In genomic region chr7:1635401-1635800, GRCh38 we compare ENCODE assay signal across 32 cellular contexts. TPM values are rescaled to one million over a fixed set of nuclear protein-coding genes. Genes with fewer than 3 reads are reported as not detected.
"Had no signal": no experiment of that assay in that cellular context is flagged by ENCODE, and none has a peak within 500 bp of the region (broad histone marks: within the 10 kb centered on the region; RNA-seq: fewer than 3 reads in every experiment).

No MANE protein-coding gene starts in this region.

- H3K36me3 ChIP-seq: ascending aorta had no signal

- H3K4me3 ChIP-seq: ascending aorta had no signal

- H3K27me3 Mint-ChIP-seq: activated CD4-positive, alpha-beta T cell treated with anti-CD3 and anti-CD28 coated beads, Interleukin-2, amount 10 ng/mL, durations not matched to agents 24 days and 14 days; activated naive CD8-positive, alpha-beta T cell treated with anti-CD3 and anti-CD28 coated beads, Interleukin-2, amount 10 ng/mL, durations not matched to agents 7 days and 5 days had no signal

- H3K27ac ChIP-seq: ascending aorta, VCaP had no signal

- H3K4me1 Mint-ChIP-seq: activated B cell treated with CpG ODN at 0.5 μM for 24 hours; activated naive CD4-positive, alpha-beta T cell treated with anti-CD3 and anti-CD28 coated beads, Interleukin-2, amount 10 ng/mL, durations not matched to agents 7 days and 5 days; activated naive CD4-positive, alpha-beta T cell treated with anti-CD3 and anti-CD28 coated beads, Interleukin-2, amount 50 U/mL, for 24 hours; activated naive CD8-positive, alpha-beta T cell treated with anti-CD3 and anti-CD28 coated beads, Interleukin-2, amount 10 ng/mL, durations not matched to agents 7 days and 5 days; activated naive CD8-positive, alpha-beta T cell treated with anti-CD3 and anti-CD28 coated beads, Interleukin-2, amount 50 U/mL, for 24 hours had no signal

- H3K27me3 ChIP-seq: ascending aorta had no signal

- DNase-seq: activated B cell treated with CpG ODN at 0.5 μM for 24 hours; activated CD4-positive, alpha-beta memory T cell treated with anti-CD3 and anti-CD28 coated beads for 36 hours; activated CD4-positive, alpha-beta T cell treated with anti-CD3 and anti-CD28 coated beads for 4 hours; activated CD4-positive, alpha-beta T cell treated with anti-CD3 and anti-CD28 coated beads, Interleukin-2, amount 10 ng/mL, durations not matched to agents 24 days and 14 days; activated CD4-positive, alpha-beta T cell treated with anti-CD3 and anti-CD28 coated beads, Interleukin-2, amount 50 U/mL, for 1 hour; activated CD4-positive, alpha-beta T cell treated with anti-CD3 and anti-CD28 coated beads, Interleukin-2, amount 50 U/mL, for 4 hours; activated CD4-positive, CD25-positive, alpha-beta regulatory T cell treated with anti-CD3 and anti-CD28 coated beads, Interleukin-2, amount 50 U/mL, for 72 hours; activated CD8-positive, alpha-beta memory T cell treated with anti-CD3 and anti-CD28 coated beads, Interleukin-2, amount 50 U/mL, for 4 hours; activated CD8-positive, alpha-beta T cell treated with anti-CD3 and anti-CD28 coated beads for 36 hours; activated effector memory CD4-positive, alpha-beta T cell treated with Interleukin-2 at 50 U/mL for 16 hours; activated gamma-delta T cell; activated naive CD4-positive, alpha-beta T cell treated with anti-CD3 and anti-CD28 coated beads, Interleukin-2, amount 10 ng/mL, durations not matched to agents 7 days and 5 days; activated naive CD4-positive, alpha-beta T cell treated with Interleukin-2 at 50 U/mL for 16 hours; activated naive CD8-positive, alpha-beta T cell treated with anti-CD3 and anti-CD28 coated beads, Interleukin-2, amount 10 ng/mL, durations not matched to agents 7 days and 5 days; activated naive CD8-positive, alpha-beta T cell treated with anti-CD3 and anti-CD28 coated beads, Interleukin-2, amount 50 U/mL, for 24 hours; activated T-cell treated with anti-CD3 and anti-CD28 coated beads for 4 hours; activated T-cell treated with anti-CD3 and anti-CD28 coated beads, Interleukin-2, amount 50 U/mL, for 1 hour; activated T-cell treated with anti-CD3 and anti-CD28 coated beads, Interleukin-2, amount 50 U/mL, for 48 hours; amygdala; anterior cingulate cortex; central memory CD4-positive, alpha-beta T cell; T-helper 1 cell; T-helper 2 cell; T-helper 9 cell had no signal

- ATAC-seq: activated CD8-positive, alpha-beta T cell treated with anti-CD3 and anti-CD28 coated beads for 36 hours; activated naive CD8-positive, alpha-beta T cell treated with anti-CD3 and anti-CD28 coated beads, Interleukin-2, amount 50 U/mL, for 24 hours had no signal

- H3K4me3 Mint-ChIP-seq: activated B cell treated with CpG ODN at 0.5 μM for 24 hours; activated CD4-positive, alpha-beta memory T cell treated with anti-CD3 and anti-CD28 coated beads for 36 hours; activated CD4-positive, alpha-beta T cell treated with anti-CD3 and anti-CD28 coated beads, Interleukin-2, amount 10 ng/mL, durations not matched to agents 24 days and 14 days; activated CD8-positive, alpha-beta T cell treated with anti-CD3 and anti-CD28 coated beads for 36 hours; activated naive CD4-positive, alpha-beta T cell treated with anti-CD3 and anti-CD28 coated beads, Interleukin-2, amount 10 ng/mL, durations not matched to agents 7 days and 5 days; activated naive CD4-positive, alpha-beta T cell treated with anti-CD3 and anti-CD28 coated beads, Interleukin-2, amount 50 U/mL, for 24 hours; activated naive CD8-positive, alpha-beta T cell; activated naive CD8-positive, alpha-beta T cell treated with anti-CD3 and anti-CD28 coated beads, Interleukin-2, amount 10 ng/mL, durations not matched to agents 7 days and 5 days; activated naive CD8-positive, alpha-beta T cell treated with anti-CD3 and anti-CD28 coated beads, Interleukin-2, amount 50 U/mL, for 24 hours; brain; T-helper 1 cell treated with Interleukin-12 subunit alpha and Interleukin-12 subunit beta and Interleukin-4 antibody, amounts not matched to agents 30 μg/mL and 1 μg/mL, for 36 hours; T-helper 2 cell treated with Interferon-gamma antibody and Interleukin-4, amounts not matched to agents 5 μg/mL and 100 μg/mL, for 36 hours had no signal

- H3K36me3 Mint-ChIP-seq: activated naive CD4-positive, alpha-beta T cell treated with anti-CD3 and anti-CD28 coated beads, Interleukin-2, amount 50 U/mL, for 24 hours; activated naive CD8-positive, alpha-beta T cell had no signal

- H3K9me3 Mint-ChIP-seq: activated naive CD8-positive, alpha-beta T cell treated with anti-CD3 and anti-CD28 coated beads, Interleukin-2, amount 50 U/mL, for 24 hours had no signal

- H3K27ac Mint-ChIP-seq: activated B cell treated with CpG ODN at 0.5 μM for 24 hours; activated CD4-positive, alpha-beta memory T cell treated with anti-CD3 and anti-CD28 coated beads for 36 hours; activated CD4-positive, alpha-beta T cell treated with anti-CD3 and anti-CD28 coated beads, Interleukin-2, amount 10 ng/mL, durations not matched to agents 24 days and 14 days; activated CD8-positive, alpha-beta T cell treated with anti-CD3 and anti-CD28 coated beads for 36 hours; activated naive CD4-positive, alpha-beta T cell treated with anti-CD3 and anti-CD28 coated beads, Interleukin-2, amount 10 ng/mL, durations not matched to agents 7 days and 5 days; activated naive CD4-positive, alpha-beta T cell treated with anti-CD3 and anti-CD28 coated beads, Interleukin-2, amount 50 U/mL, for 24 hours; activated naive CD8-positive, alpha-beta T cell; activated naive CD8-positive, alpha-beta T cell treated with anti-CD3 and anti-CD28 coated beads, Interleukin-2, amount 10 ng/mL, durations not matched to agents 7 days and 5 days; activated naive CD8-positive, alpha-beta T cell treated with anti-CD3 and anti-CD28 coated beads, Interleukin-2, amount 50 U/mL, for 24 hours; activated T-helper 2 cell treated with anti-CD3 and anti-CD28 coated beads, Interferon-gamma antibody, Interleukin-2, Interleukin-4, amounts not matched to agents 10 μg/mL and 5 μg/mL and 100 μg/mL, durations not matched to agents 14 hours and 24 hours and 36 hours; brain; T-helper 1 cell treated with Interleukin-12 subunit alpha and Interleukin-12 subunit beta and Interleukin-4 antibody, amounts not matched to agents 30 μg/mL and 1 μg/mL, for 36 hours; T-helper 2 cell treated with Interferon-gamma antibody and Interleukin-4, amounts not matched to agents 5 μg/mL and 100 μg/mL, for 36 hours had no signal

- H3K4me1 ChIP-seq: ascending aorta had no signal

RNA-seq across cellular contexts. Expression of gene ELFN1, which starts 34.7 kb away (rescaled TPM):
- total RNA-seq: activated B cell treated with CpG ODN at 0.5 μM for 24 hours; activated CD4-positive, alpha-beta T cell treated with anti-CD3 and anti-CD28 coated beads, Interleukin-2, amount 10 ng/mL, durations not matched to agents 24 days and 14 days; activated naive CD8-positive, alpha-beta T cell treated with anti-CD3 and anti-CD28 coated beads, Interleukin-2, amount 10 ng/mL, durations not matched to agents 7 days and 5 days; activated T-helper 2 cell treated with anti-CD3 and anti-CD28 coated beads, Interferon-gamma antibody, Interleukin-2, Interleukin-4, amounts not matched to agents 10 μg/mL and 5 μg/mL and 100 μg/mL, durations not matched to agents 14 hours and 24 hours and 36 hours had no signal
